In the genomic region with DNA sequence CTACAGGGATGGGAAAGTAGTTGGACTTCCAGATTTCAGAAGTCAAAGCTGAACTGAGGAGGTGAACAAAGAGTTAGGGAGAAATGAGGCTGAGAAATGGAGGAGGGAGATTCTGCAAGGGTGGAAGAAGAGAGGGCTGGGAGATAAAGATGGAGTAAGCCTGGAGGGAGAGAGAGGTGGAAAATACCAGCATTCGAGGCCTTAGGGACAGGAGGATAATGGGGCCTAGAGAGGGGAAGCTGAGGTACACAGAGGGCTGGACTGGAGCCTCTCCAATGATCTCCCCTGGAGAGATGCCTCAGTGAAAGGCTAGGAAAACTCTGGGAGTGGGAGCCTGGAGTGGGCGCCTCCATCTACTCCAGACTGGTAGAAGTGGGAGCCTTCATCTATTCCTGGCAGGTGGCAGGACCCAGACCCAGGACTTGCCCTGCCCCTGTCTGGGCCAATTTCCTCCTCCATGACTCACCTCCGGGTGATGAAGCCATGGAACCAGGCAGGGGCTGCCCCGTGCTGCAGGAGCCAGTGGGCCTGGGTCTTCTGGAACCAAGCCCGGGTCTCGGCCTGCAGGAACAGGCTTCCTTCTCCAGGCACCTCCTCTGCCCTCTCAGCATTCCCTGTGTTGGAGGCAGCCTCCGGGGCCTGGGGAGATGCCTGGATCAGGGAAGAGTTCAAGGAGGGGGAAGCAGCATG, we compare ENCODE assay signal across 9 cellular contexts. TPM values are rescaled to one million over a fixed set of nuclear protein-coding genes. Genes with fewer than 3 reads are reported as not detected.
DNase-seq lines count a peak whose midpoint lies in the region; ATAC-seq and TF ChIP-seq lines count a peak whose summit lies in the region.
"Had no signal": no experiment of that assay in that cellular context is flagged by ENCODE, and none has a peak within 500 bp of the region (broad histone marks: within the 10 kb centered on the region; RNA-seq: fewer than 3 reads in every experiment).

No MANE protein-coding gene starts in this region.

- H3K9me3 Mint-ChIP-seq in osteocyte (ENCODE audit: unreplicated experiment) = no peaks in the 10 kb centered on the region

- intact Hi-C loops in left ventricle myocardium superior (cut with micrococcal nuclease) = no loop called here

- no peak for TF ChIP-seq CTCF in osteocyte (IDR thresholded peaks at IDR 0.05)

- peak overlapping the region; percentile 57; the same call in 1 of the 2 replicates for H3K4me3 ChIP-seq in HUES64 (ENCODE audit: low read length)

- H3K27ac Mint-ChIP-seq in osteocyte (ENCODE audit: unreplicated experiment) = no peak overlapping the region

- no peak overlapping the region for H3K27ac ChIP-seq in HUES64 (ENCODE audit: low read depth, low read length)

- peaks cover 15% of the 10 kb centered on the region for H3K27me3 Mint-ChIP-seq in osteocyte (ENCODE audit: unreplicated experiment)

- H3K9ac ChIP-seq in HUES64 (ENCODE audit: low read depth, low read length) = 0 out of 2 replicates have a peak overlapping the region, but pooled peaks have one; percentile 67

- H3K4me1 Mint-ChIP-seq in osteocyte (ENCODE audit: unreplicated experiment) = peaks cover 20% of the 10 kb centered on the region

- H3K4me3 Mint-ChIP-seq in osteocyte (ENCODE audit: unreplicated experiment) = no peak overlapping the region

- peaks cover 46% of the 10 kb centered on the region for H3K27me3 ChIP-seq in HUES64 (ENCODE audit: insufficient read depth, low read length)

- no peaks in the 10 kb centered on the region for H3K9me3 ChIP-seq in HUES64 (ENCODE audit: insufficient read depth, low read depth, low read length)

- no peaks in the 10 kb centered on the region for H3K36me3 Mint-ChIP-seq in osteocyte (ENCODE audit: unreplicated experiment)

- DNase-seq in activated T-cell treated with anti-CD3 and anti-CD28 coated beads for 24 hours (ENCODE audit: low read depth) (peak; percentile 30), left ventricle myocardium superior (peak; percentile 33), osteocyte (ENCODE audit: extremely low spot score, unreplicated experiment) (no peak), NCI-H2081 treated with DMSO at 0.1 percent for 48 hours (lab: John Stamatoyannopoulos, UW) (no peak)
- peak; percentile 57 for DNase-seq in stimulated activated CD4-positive, alpha-beta T cell treated with anti-CD3 and anti-CD28 coated beads, Interleukin-1b, Interleukin-23, amount 100 ng/mL, for 48 hours

- no peaks in the 10 kb centered on the region for H3K36me3 ChIP-seq in HUES64 (ENCODE audit: insufficient read depth, low read length)

- H3K4me1 ChIP-seq in HUES64 (ENCODE audit: insufficient read depth, low read length) = peaks cover 10% of the 10 kb centered on the region; the same call in 1 of the 2 replicates

- ATAC-seq in left ventricle myocardium superior (no peak), HG02623 (IDR thresholded peaks at IDR 0.05; ENCODE audit: unreplicated experiment) (no peak), HG03469 (IDR thresholded peaks at IDR 0.05; ENCODE audit: unreplicated experiment) (no peak)

- 91% methylated on average over 7 of the region's 7 CpGs for WGBS in HUES64

RNA-seq across cellular contexts. Expression of gene SH2D2A, which starts 1.9 kb away (rescaled TPM):
- 2.6 TPM for polyA plus RNA-seq in HUES64 (2013, experiment 1 of 2)
- 4.1 TPM for polyA plus RNA-seq in HUES64 (2013, experiment 2 of 2)
- total RNA-seq in left ventricle myocardium superior (1.0 TPM), osteocyte (not detected in 2 replicates)
- polyA plus RNA-seq: neural cell had no signal

RNA-seq across cellular contexts. Expression of gene INSRR, which starts 44.2 kb away (rescaled TPM):
- not detected for polyA plus RNA-seq in HUES64 (2013, experiment 1 of 2)
- not detected for polyA plus RNA-seq in HUES64 (2013, experiment 2 of 2)
- total RNA-seq in left ventricle myocardium superior (0.72 TPM), osteocyte (0.08 and 0.21 TPM in 2 replicates)

RNA-seq across cellular contexts. Expression of gene NTRK1, which starts 45.9 kb away (rescaled TPM):
- polyA plus RNA-seq in HUES64 (2013, experiment 1 of 2) = 0.30 TPM
- 0.25 TPM for polyA plus RNA-seq in HUES64 (2013, experiment 2 of 2)
- 0.69 TPM for total RNA-seq in left ventricle myocardium superior
- total RNA-seq in osteocyte = not detected in 2 replicates

RNA-seq across cellular contexts. Expression of gene PRCC, which starts 47.4 kb away (rescaled TPM):
- 84.7 TPM for polyA plus RNA-seq in HUES64 (2013, experiment 1 of 2)
- polyA plus RNA-seq in HUES64 (2013, experiment 2 of 2) = 76.6 TPM
- total RNA-seq in left ventricle myocardium superior (41.3 TPM), osteocyte (71.1 and 85.4 TPM in 2 replicates)

Comparison
In these comparisons a context has a peak if more than half of its experiments do, and no peak if none do; other contexts are left out.
1. DNase-seq: peak in activated T-cell treated with anti-CD3 and anti-CD28 coated beads for 24 hours (single experiment), left ventricle myocardium superior (single experiment) and stimulated activated CD4-positive, alpha-beta T cell treated with anti-CD3 and anti-CD28 coated beads, Interleukin-1b, Interleukin-23, amount 100 ng/mL, for 48 hours (single experiment); none in osteocyte (single experiment) and NCI-H2081 treated with DMSO at 0.1 percent for 48 hours (single experiment).